ENCODE assay signal across 27 cellular contexts in the genomic region with DNA sequence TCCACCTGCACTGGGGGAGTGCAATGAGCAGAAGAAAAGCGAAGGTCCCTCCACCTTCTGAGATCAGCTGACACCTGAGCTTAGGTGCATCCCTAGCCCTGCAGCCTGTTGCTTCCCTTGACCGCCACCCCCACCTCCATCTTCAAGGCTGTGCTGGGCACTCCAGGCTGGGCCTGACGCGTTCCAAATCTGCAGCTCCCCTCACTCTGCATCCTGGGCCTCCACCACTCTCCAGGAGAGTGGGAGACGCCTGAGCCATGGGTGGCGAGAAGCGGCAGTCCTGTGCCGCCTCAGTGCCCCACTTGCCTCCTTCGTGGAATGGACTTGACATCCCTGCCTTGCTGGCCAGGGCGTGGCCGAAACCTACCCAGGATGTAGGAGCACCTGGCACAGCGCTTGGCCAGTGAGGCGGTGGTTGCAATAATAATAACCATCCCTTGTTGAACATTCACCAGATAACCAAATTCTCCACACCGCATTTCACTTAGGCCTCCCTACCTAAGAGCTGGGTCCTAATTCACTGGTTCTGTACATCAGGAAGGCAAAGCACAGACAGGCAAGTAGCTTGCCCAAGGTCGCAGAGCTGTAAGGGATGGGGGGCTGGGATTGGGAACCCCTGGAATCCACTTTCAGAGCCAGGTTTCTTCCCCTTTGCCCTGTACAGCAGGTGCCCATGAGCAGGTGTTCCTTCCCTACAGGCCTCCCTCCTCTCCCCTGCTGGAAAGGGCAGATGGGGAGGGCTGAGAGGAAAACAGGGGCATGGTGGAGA. TPM values are rescaled to one million over a fixed set of nuclear protein-coding genes. Genes with fewer than 3 reads are reported as not detected.
DNase-seq lines count a peak whose midpoint lies in the region; ATAC-seq, FAIRE-seq and TF ChIP-seq lines count a peak whose summit lies in the region.
"Had no signal": no experiment of that assay in that cellular context is flagged by ENCODE, and none has a peak within 500 bp of the region (broad histone marks: within the 10 kb centered on the region; RNA-seq: fewer than 3 reads in every experiment).

No MANE protein-coding gene starts in this region.

- H2BK5ac ChIP-seq in mesenchymal stem cell (ENCODE audit: low read depth, low read length, poor library complexity, severe bottlenecking) = no peak overlapping the region

- no peak for FAIRE-seq in K562 (lab: Jason Lieb, UNC)
- FAIRE-seq: D721Med had no signal

- no peak overlapping the region for H2BK15ac ChIP-seq in mesenchymal stem cell (ENCODE audit: low read depth, poor library complexity, severe bottlenecking)

- H3K14ac ChIP-seq in mesenchymal stem cell (ENCODE audit: low read length in 2 of 2) = no peak overlapping the region

- no peak overlapping the region for H3K4me2 ChIP-seq in K562 (ENCODE audit: insufficient read depth, low read length)
- H3K4me2 ChIP-seq in osteoblast (ENCODE audit: insufficient read depth, low read length) = no peak overlapping the region
- no peak overlapping the region for H3K4me2 ChIP-seq in mesenchymal stem cell (ENCODE audit: low read length, poor library complexity, severe bottlenecking)

- peak overlapping the region; percentile 19 for H3K27ac Mint-ChIP-seq in Calu3 (ENCODE audit: unreplicated experiment)
- H3K27ac Mint-ChIP-seq: activated B cell treated with CpG ODN at 0.5 μM for 24 hours had no signal

- no peak for TF ChIP-seq EP300 in K562 (IDR thresholded peaks at IDR 0.05; ENCODE audit: low read length)

- H3K79me2 ChIP-seq in K562 (ENCODE audit: control insufficient read depth, insufficient read depth, low read length) (no peaks in the 10 kb centered on the region), osteoblast (ENCODE audit: insufficient read depth, low read length) (no peaks in the 10 kb centered on the region)

- H3K9me3 Mint-ChIP-seq in Calu3 (ENCODE audit: low read depth, unreplicated experiment) = no peaks in the 10 kb centered on the region
- H3K9me3 Mint-ChIP-seq: activated B cell treated with CpG ODN at 0.5 μM for 24 hours had no signal

- H3K36me3 Mint-ChIP-seq in Calu3 (ENCODE audit: insufficient read depth, unreplicated experiment) = peaks cover 36% of the 10 kb centered on the region

- peaks cover 4% of the 10 kb centered on the region for H3K79me1 ChIP-seq in mesenchymal stem cell (replicated peaks; ENCODE audit: low read length, poor library complexity, severe bottlenecking)

- BruUV-seq in Calu3 (replicated peaks; lab: Mats Ljungman, UMichigan) (no TSS peak), K562 (replicated peaks; lab: Mats Ljungman, UMichigan) (no TSS peak)

- DNase-seq in NCI-H2171 treated with DMSO at 0.1 percent for 48 hours (lab: John Stamatoyannopoulos, UW) = peak; percentile 10
- DNase-seq in NCI-H2171 (lab: John Stamatoyannopoulos, UW) = no peak
- DNase-seq in Calu3 = no peak
- DNase-seq in K562 (ENCODE audit: extremely low read depth in 1 of 4, low spot score in 3 of 4) = no peak
- peak; percentile 52 for DNase-seq in osteoblast (ENCODE audit: insufficient read length, low spot score, missing footprints)
- DNase-seq in mesenchymal stem cell = no peak
- DNase-seq in activated gamma-delta T cell (lab: John Stamatoyannopoulos, UW) = no peak
- DNase-seq in hypothalamus (lab: John Stamatoyannopoulos, UW) = no peak
- DNase-seq: activated B cell treated with CpG ODN at 0.5 μM for 24 hours; activated CD8-positive, alpha-beta T cell treated with anti-CD3 and anti-CD28 coated beads, Interleukin-2, amount 10 ng/mL, durations not matched to agents 7 days and 5 days; activated effector memory CD4-positive, alpha-beta T cell treated with Interleukin-2 at 50 U/mL for 16 hours; DND-41; effector CD8-positive, alpha-beta T cell; GF-D8; left colon; mammary epithelial cell; NCI-H1092 treated with DMSO at 0.1 percent for 48 hours; NCI-H187; NCI-H510A; RPMI8226; stimulated activated CD4-positive, alpha-beta T cell treated with anti-CD3 and anti-CD28 coated beads, Interleukin-4, amount 100 ng/mL, for 1 hour; transverse colon had no signal

- H3K9me3 ChIP-seq in K562 (replicated peaks; ENCODE audit: control insufficient read depth, insufficient read depth, low read depth, low read length) = no peaks in the 10 kb centered on the region
- no peaks in the 10 kb centered on the region for H3K9me3 ChIP-seq in osteoblast (ENCODE audit: low read depth, low read length)
- no peaks in the 10 kb centered on the region for H3K9me3 ChIP-seq in mesenchymal stem cell (ENCODE audit: control insufficient read depth, low read length)
- H3K9me3 ChIP-seq: prostate gland, SJSA1, transverse colon had no signal

- no peak for ATAC-seq in K562
- ATAC-seq: activated CD8-positive, alpha-beta T cell treated with anti-CD3 and anti-CD28 coated beads, Interleukin-2, amount 10 ng/mL, durations not matched to agents 7 days and 5 days; left colon had no signal

- H2AFZ ChIP-seq in K562 (ENCODE audit: low read depth, low read length) (no peak overlapping the region), osteoblast (ENCODE audit: low read length) (no peak overlapping the region), mesenchymal stem cell (ENCODE audit: low read depth, low read length) (no peak overlapping the region)

- no peak overlapping the region for H2BK120ac ChIP-seq in mesenchymal stem cell (ENCODE audit: low read depth, low read length)

- no peak overlapping the region for H4K91ac ChIP-seq in mesenchymal stem cell (ENCODE audit: low read length)

- TF ChIP-seq CTCF in Calu3 (IDR thresholded peaks at IDR 0.05; ENCODE audit: unreplicated experiment) (no peak), K562 (IDR thresholded peaks at IDR 0.05 in 2 of 3, conservative IDR thresholded peaks at IDR 0.05 in 1 of 3; ENCODE audit: insufficient read depth in 2 of 3, low read depth in 1 of 3, low read length in 3 of 3) (no peak), osteoblast (IDR thresholded peaks at IDR 0.05; ENCODE audit: extremely low read depth, low read depth, low read length) (no peak)

- H4K8ac ChIP-seq in mesenchymal stem cell (ENCODE audit: low read length) = no peak overlapping the region

- H3K4me1 ChIP-seq in K562 (replicated peaks in 1 of 2; ENCODE audit: control insufficient read depth in 2 of 2, insufficient read depth in 2 of 2, low read length in 2 of 2) = peaks cover 0 to 29% of the 10 kb centered on the region in 2 experiments; a peak in 2 of 5 replicates
- H3K4me1 ChIP-seq in osteoblast (ENCODE audit: insufficient read depth, low read length) = no peaks in the 10 kb centered on the region
- H3K4me1 ChIP-seq in mesenchymal stem cell (ENCODE audit: control insufficient read depth, insufficient read depth, low read depth, low read length) = peaks cover 9% of the 10 kb centered on the region
- H3K4me1 ChIP-seq: prostate gland, SJSA1 had no signal

- no peaks in the 10 kb centered on the region for H3K4me1 Mint-ChIP-seq in Calu3 (ENCODE audit: low read depth, unreplicated experiment)

- H3K9ac ChIP-seq in K562 (ENCODE audit: insufficient read depth in 1 of 2, low read depth in 2 of 2, low read length in 2 of 2) = no peak overlapping the region
- no peak overlapping the region for H3K9ac ChIP-seq in mesenchymal stem cell (ENCODE audit: low read length)

- no peaks in the 10 kb centered on the region for H3K27me3 ChIP-seq in K562 (ENCODE audit: control insufficient read depth in 2 of 2, insufficient read depth in 2 of 2, low read length in 2 of 2)
- no peaks in the 10 kb centered on the region for H3K27me3 ChIP-seq in osteoblast (ENCODE audit: insufficient read depth, low read length)
- no peaks in the 10 kb centered on the region for H3K27me3 ChIP-seq in mesenchymal stem cell (ENCODE audit: control insufficient read depth in 1 of 2, insufficient read depth in 1 of 2, low read length in 2 of 2)
- H3K27me3 ChIP-seq: SJSA1, transverse colon had no signal

- H3K36me3 ChIP-seq in K562 (ENCODE audit: control insufficient read depth, insufficient read depth, low read length) = peaks cover 9% of the 10 kb centered on the region; the same call in 1 of the 3 replicates
- H3K36me3 ChIP-seq in osteoblast (ENCODE audit: insufficient read depth, low read length) = peaks cover 3% of the 10 kb centered on the region
- H3K36me3 ChIP-seq in mesenchymal stem cell (ENCODE audit: control insufficient read depth in 1 of 2, insufficient read depth in 2 of 2, low read depth in 1 of 2, low read length in 2 of 2) = peaks cover 20 to 50% of the 10 kb centered on the region in 2 experiments

- TF ChIP-seq RAD21 in K562 (CRISPR knock-in tag; conservative IDR thresholded peaks at IDR 0.05 in 1 of 2, IDR thresholded peaks at IDR 0.05 in 1 of 2) = no peak

- peaks cover 15% of the 10 kb centered on the region; the same call in 1 of the 2 replicates for H4K20me1 ChIP-seq in K562 (replicated peaks; ENCODE audit: control insufficient read depth, insufficient read depth, low read length)
- H4K20me1 ChIP-seq in osteoblast (ENCODE audit: insufficient read depth, low read length) = peaks cover 14% of the 10 kb centered on the region

- intact Hi-C loops in Calu3 (cut with micrococcal nuclease; ENCODE audit: unreplicated experiment) = no loop called here
- intact Hi-C loops in K562 (cut with micrococcal nuclease) = no loop called here

- no peak overlapping the region for H3K4ac ChIP-seq in mesenchymal stem cell (ENCODE audit: low read depth in 1 of 2, low read length in 2 of 2)

- in situ Hi-C loops in K562 (cut with MboI) = loop anchor here (25.0 kb wide), 1 partner anchor 451 kb away; no protein-coding TSS in a partner anchor

- CTCF ChIA-PET in Calu3 (lab: Charles Lee) = no interaction called here
- CTCF ChIA-PET in K562 (lab: Yijun Ruan, JAX; ENCODE audit: low intra/inter-chr PET ratio) = no interaction called here

- TF ChIP-seq POLR2A in K562 (conservative IDR thresholded peaks at IDR 0.05) = no peak

- H3K27me3 Mint-ChIP-seq in Calu3 (ENCODE audit: unreplicated experiment) = no peaks in the 10 kb centered on the region
- H3K27me3 Mint-ChIP-seq: activated B cell treated with CpG ODN at 0.5 μM for 24 hours had no signal

- H3K9me1 ChIP-seq in K562 (ENCODE audit: control insufficient read depth, insufficient read depth, low read length) = no peaks in the 10 kb centered on the region

- no peak overlapping the region for H3K18ac ChIP-seq in mesenchymal stem cell (ENCODE audit: low read depth in 1 of 2, low read length in 2 of 2)

- H3K23ac ChIP-seq in mesenchymal stem cell (ENCODE audit: low read length in 2 of 2) = no peak overlapping the region

- H3K27ac ChIP-seq in K562 (ENCODE audit: extremely low read depth, low read depth, low read length) = no peak overlapping the region
- no peak overlapping the region for H3K27ac ChIP-seq in osteoblast (ENCODE audit: low read depth, low read length)
- no peak overlapping the region for H3K27ac ChIP-seq in mesenchymal stem cell (ENCODE audit: low read length, poor library complexity, severe bottlenecking)
- H3K27ac ChIP-seq: 22Rv1, coronary artery, prostate gland, SJSA1, transverse colon had no signal

- WGBS in K562 (ENCODE audit: insufficient coverage, low coverage, missing lambda C conversion rate) = 40% methylated on average over 15 of the region's 15 CpGs
- WGBS in mesenchymal stem cell = 93% methylated on average over 14 of the region's 15 CpGs

- POLR2A ChIA-PET in K562 (lab: Yijun Ruan, JAX) = interaction anchor here (0.6 to 2.0 kb wide), 3 partner anchors 12 to 534 kb away, joined by 3 to 11 read pairs (median 3); a partner anchor contains a TSS

- H3K4me3 Mint-ChIP-seq in Calu3 (ENCODE audit: low read depth, unreplicated experiment) = no peak overlapping the region
- H3K4me3 Mint-ChIP-seq: activated B cell treated with CpG ODN at 0.5 μM for 24 hours; activated CD8-positive, alpha-beta T cell treated with anti-CD3 and anti-CD28 coated beads, Interleukin-2, amount 10 ng/mL, durations not matched to agents 7 days and 5 days had no signal

- no peak overlapping the region for H2AK5ac ChIP-seq in mesenchymal stem cell (ENCODE audit: low read length, severe bottlenecking)

- H3K4me3 ChIP-seq in K562 (no peak overlapping the region), osteoblast (ENCODE audit: insufficient read depth, low read length) (no peak overlapping the region), mesenchymal stem cell (ENCODE audit: insufficient read depth in 1 of 2, low read depth in 1 of 2, low read length in 2 of 2) (no peak overlapping the region)
- H3K4me3 ChIP-seq: coronary artery, prostate gland, SJSA1, transverse colon had no signal

- H2BK12ac ChIP-seq in mesenchymal stem cell (ENCODE audit: low read length in 2 of 2) = no peak overlapping the region

RNA-seq across cellular contexts. Expression of a gene that starts 11.7 kb away (rescaled TPM):
- total RNA-seq in Calu3 (2022) (48.8 and 55.7 TPM in 2 replicates), K562 (2014; rRNA removed) (15.1 and 18.2 TPM in 2 replicates), K562 (2014; rRNA removed; fragmentation: Illumina TruSeq; extraction: Trizol) (2.3 and 4.6 TPM in 2 replicates), K562 (2015; rRNA removed; fragmentation: Illumina TruSeq; extraction: Trizol) (9.1 and 9.7 TPM in 2 replicates), K562 (2021) (17.7 and 18.3 TPM in 2 replicates), osteoblast (25.6 and 26.8 TPM in 2 replicates)
- total RNA-seq in K562 (2011; cell fraction: chromatin; rRNA removed; ENCODE audit: low replicate concordance) = 14.2 and 45.7 TPM in 2 replicates
- total RNA-seq in K562 (2011; cell fraction: nucleolus; rRNA removed) = 39.6 and 42.7 TPM in 2 replicates
- total RNA-seq in K562 (2011; cell fraction: nucleoplasm; rRNA removed) = 25.6 and 30.6 TPM in 2 replicates
- polyA plus RNA-seq in K562 (2011; rRNA removed) (9.5 and 11.4 TPM in 2 replicates), K562 (2014; fragmentation: Illumina TruSeq; extraction: Trizol) (8.8 and 14.6 TPM in 2 replicates), K562 (2014; fragmentation: Nextera tagmentation; extraction: Ambion mirVana) (under 1 TPM; 0.34 to 0.88 TPM), K562 (2014; rRNA removed) (15.0 and 16.6 TPM in 2 replicates)
- polyA plus RNA-seq in K562 (2011; cell fraction: cytosol; rRNA removed) = 12.4 and 32.8 TPM in 2 replicates
- polyA plus RNA-seq in K562 (2011; cell fraction: nucleus; rRNA removed) = 18.8 and 34.8 TPM in 2 replicates
- 11.7 and 19.4 TPM in 2 replicates for polyA plus RNA-seq in K562 (2012)
- 3.1 and 5.6 TPM in 2 replicates for polyA minus RNA-seq in K562 (2011; rRNA and poly(A)+ RNA removed)
- 7.4 and 7.8 TPM in 2 replicates for polyA minus RNA-seq in K562 (2011; cell fraction: cytosol; rRNA and poly(A)+ RNA removed)
- 12.8 and 18.5 TPM in 2 replicates for polyA minus RNA-seq in K562 (2011; cell fraction: nucleus; rRNA and poly(A)+ RNA removed)
- polyA plus RNA-seq in mesenchymal stem cell (2013, experiment 1 of 2) = 33.5 TPM
- 35.4 TPM for polyA plus RNA-seq in mesenchymal stem cell (2013, experiment 2 of 2)

RNA-seq across cellular contexts. Expression of a gene that starts 19.6 kb away (rescaled TPM):
- total RNA-seq in Calu3 (2022) (275 and 294 TPM in 2 replicates), K562 (2014; rRNA removed) (90.0 and 98.0 TPM in 2 replicates), K562 (2014; rRNA removed; fragmentation: Illumina TruSeq; extraction: Trizol) (57.1 and 65.9 TPM in 2 replicates), K562 (2015; rRNA removed; fragmentation: Illumina TruSeq; extraction: Trizol) (72.8 and 73.5 TPM in 2 replicates), K562 (2021) (147 and 173 TPM in 2 replicates), osteoblast (93.4 and 96.6 TPM in 2 replicates)
- total RNA-seq in K562 (2011; cell fraction: chromatin; rRNA removed; ENCODE audit: low replicate concordance) = 151 and 356 TPM in 2 replicates
- 455 and 495 TPM in 2 replicates for total RNA-seq in K562 (2011; cell fraction: nucleolus; rRNA removed)
- total RNA-seq in K562 (2011; cell fraction: nucleoplasm; rRNA removed) = 410 and 412 TPM in 2 replicates
- polyA plus RNA-seq in K562 (2011; rRNA removed) (301 and 375 TPM in 2 replicates), K562 (2014; fragmentation: Illumina TruSeq; extraction: Trizol) (144 and 168 TPM in 2 replicates), K562 (2014; fragmentation: Nextera tagmentation; extraction: Ambion mirVana) (10 to 100 TPM; 43.7 to 53.2 TPM), K562 (2014; rRNA removed) (213 and 235 TPM in 2 replicates)
- polyA plus RNA-seq in K562 (2011; cell fraction: cytosol; rRNA removed) = 280 and 325 TPM in 2 replicates
- 112 and 139 TPM in 2 replicates for polyA plus RNA-seq in K562 (2011; cell fraction: nucleus; rRNA removed)
- polyA plus RNA-seq in K562 (2012) = 181 and 366 TPM in 2 replicates
- polyA minus RNA-seq in K562 (2011; rRNA and poly(A)+ RNA removed) = 208 and 226 TPM in 2 replicates
- 75.1 and 101 TPM in 2 replicates for polyA minus RNA-seq in K562 (2011; cell fraction: cytosol; rRNA and poly(A)+ RNA removed)
- 40.4 and 90.7 TPM in 2 replicates for polyA minus RNA-seq in K562 (2011; cell fraction: nucleus; rRNA and poly(A)+ RNA removed)
- 290 TPM for polyA plus RNA-seq in mesenchymal stem cell (2013, experiment 1 of 2)
- 292 TPM for polyA plus RNA-seq in mesenchymal stem cell (2013, experiment 2 of 2)

RNA-seq across cellular contexts. Expression of a gene that starts 57.3 kb away (rescaled TPM):
- total RNA-seq in Calu3 (2022) = 92.0 and 97.0 TPM in 2 replicates
- 296 and 489 TPM in 2 replicates for total RNA-seq in K562 (2011; cell fraction: chromatin; rRNA removed; ENCODE audit: low replicate concordance)
- 300 and 332 TPM in 2 replicates for total RNA-seq in K562 (2011; cell fraction: nucleolus; rRNA removed)
- 230 and 273 TPM in 2 replicates for total RNA-seq in K562 (2011; cell fraction: nucleoplasm; rRNA removed)
- total RNA-seq in K562 (2014; rRNA removed) = 33.6 and 53.1 TPM in 2 replicates
- 15.2 and 18.0 TPM in 2 replicates for total RNA-seq in K562 (2014; rRNA removed; fragmentation: Illumina TruSeq; extraction: Trizol)
- total RNA-seq in K562 (2015; rRNA removed; fragmentation: Illumina TruSeq; extraction: Trizol) = 31.7 and 37.3 TPM in 2 replicates
- total RNA-seq in K562 (2021) = 58.7 and 59.4 TPM in 2 replicates
- 51.5 and 73.5 TPM in 2 replicates for polyA plus RNA-seq in K562 (2011; rRNA removed)
- 30.7 and 38.5 TPM in 2 replicates for polyA plus RNA-seq in K562 (2011; cell fraction: cytosol; rRNA removed)
- 492 and 661 TPM in 2 replicates for polyA plus RNA-seq in K562 (2011; cell fraction: nucleus; rRNA removed)
- 52.7 and 87.6 TPM in 2 replicates for polyA plus RNA-seq in K562 (2012)
- polyA plus RNA-seq in K562 (2014; fragmentation: Illumina TruSeq; extraction: Trizol) = 44.1 and 45.0 TPM in 2 replicates
- 1 to 10 TPM; 4.4 to 5.0 TPM for polyA plus RNA-seq in K562 (2014; fragmentation: Nextera tagmentation; extraction: Ambion mirVana)
- polyA plus RNA-seq in K562 (2014; rRNA removed) = 73.4 and 76.4 TPM in 2 replicates
- polyA minus RNA-seq in K562 (2011; rRNA and poly(A)+ RNA removed) = 11.0 and 15.0 TPM in 2 replicates
- polyA minus RNA-seq in K562 (2011; cell fraction: cytosol; rRNA and poly(A)+ RNA removed) = 10.5 and 24.3 TPM in 2 replicates
- 47.3 and 51.4 TPM in 2 replicates for polyA minus RNA-seq in K562 (2011; cell fraction: nucleus; rRNA and poly(A)+ RNA removed)
- total RNA-seq in osteoblast = 29.2 and 32.6 TPM in 2 replicates
- 23.6 TPM for polyA plus RNA-seq in mesenchymal stem cell (2013, experiment 1 of 2)
- polyA plus RNA-seq in mesenchymal stem cell (2013, experiment 2 of 2) = 21.0 TPM

Comparison
In these comparisons a context has a peak if more than half of its experiments do, and no peak if none do; other contexts are left out.
1. DNase-seq: peak in NCI-H2171 treated with DMSO at 0.1 percent for 48 hours (single experiment) and osteoblast (single experiment); none in NCI-H2171 (single experiment), Calu3 (single experiment), K562 (0 of 4), mesenchymal stem cell (single experiment), activated gamma-delta T cell (single experiment) and hypothalamus (0 of 51).